21 cellular contexts compared by ENCODE assay signal in genomic region chr3:23479026-23479425, GRCh38.
"Had no signal": no experiment of that assay in that cellular context is flagged by ENCODE, and none has a peak within 500 bp of the region (broad histone marks: within the 10 kb centered on the region; RNA-seq: fewer than 3 reads in every experiment).

No MANE protein-coding gene starts in this region.

- DNase-seq: activated CD4-positive, alpha-beta T cell treated with anti-CD3 and anti-CD28 coated beads for 48 hours; activated CD4-positive, CD25-positive, alpha-beta regulatory T cell; activated CD8-positive, alpha-beta T cell treated with anti-CD3 and anti-CD28 coated beads, Interleukin-2, amount 10 ng/mL, durations not matched to agents 7 days and 5 days; activated naive CD4-positive, alpha-beta T cell treated with Interleukin-2 at 50 U/mL for 16 hours; activated naive CD8-positive, alpha-beta T cell treated with anti-CD3 and anti-CD28 coated beads, Interleukin-2, amount 10 ng/mL, durations not matched to agents 7 days and 5 days; activated T-cell treated with anti-CD3 and anti-CD28 coated beads, Interleukin-2, amount 50 U/mL, for 24 hours; amygdala; caudate nucleus; effector memory CD8-positive, alpha-beta T cell; heart right ventricle; immature natural killer cell; kidney glomerular epithelial cell; natural killer cell; stimulated activated CD4-positive, alpha-beta T cell treated with anti-CD3 and anti-CD28 coated beads, Interleukin-1b, Interleukin-23, amount 100 ng/mL, for 48 hours; stimulated activated CD8-positive, alpha-beta memory T cell treated with anti-CD3 and anti-CD28 coated beads, Interleukin-4, amount 100 ng/mL, for 48 hours; stimulated activated naive CD4-positive, alpha-beta T cell; thyroid gland had no signal

- ATAC-seq: activated CD8-positive, alpha-beta T cell treated with anti-CD3 and anti-CD28 coated beads, Interleukin-2, amount 10 ng/mL, durations not matched to agents 7 days and 5 days; effector memory CD8-positive, alpha-beta T cell; natural killer cell had no signal

- H3K27ac Mint-ChIP-seq: activated CD8-positive, alpha-beta T cell treated with anti-CD3 and anti-CD28 coated beads, Interleukin-2, amount 10 ng/mL, durations not matched to agents 7 days and 5 days; activated naive CD8-positive, alpha-beta T cell treated with anti-CD3 and anti-CD28 coated beads, Interleukin-2, amount 10 ng/mL, durations not matched to agents 7 days and 5 days; activated T-cell treated with anti-CD3 and anti-CD28 coated beads, Interleukin-2, amount 50 U/mL, for 24 hours; activated T-helper 2 cell treated with anti-CD3 and anti-CD28 coated beads, Interferon-gamma antibody, Interleukin-2, Interleukin-4, amounts not matched to agents 10 μg/mL and 5 μg/mL and 100 μg/mL, durations not matched to agents 14 hours and 24 hours and 36 hours; effector memory CD8-positive, alpha-beta T cell; immature natural killer cell; natural killer cell had no signal

- H3K27me3 ChIP-seq: heart right ventricle, neutrophil, thyroid gland, vagina had no signal

- H3K4me1 ChIP-seq: thyroid gland had no signal

- H3K4me3 ChIP-seq: heart right ventricle, thyroid gland, vagina had no signal

- H3K27ac ChIP-seq: heart right ventricle, neutrophil, parathyroid adenoma, thyroid gland, vagina had no signal

- H3K4me3 Mint-ChIP-seq: activated CD8-positive, alpha-beta T cell treated with anti-CD3 and anti-CD28 coated beads, Interleukin-2, amount 10 ng/mL, durations not matched to agents 7 days and 5 days; activated naive CD8-positive, alpha-beta T cell treated with anti-CD3 and anti-CD28 coated beads, Interleukin-2, amount 10 ng/mL, durations not matched to agents 7 days and 5 days; activated T-cell treated with anti-CD3 and anti-CD28 coated beads, Interleukin-2, amount 50 U/mL, for 24 hours; effector memory CD8-positive, alpha-beta T cell; immature natural killer cell; natural killer cell had no signal

- H3K36me3 Mint-ChIP-seq: immature natural killer cell had no signal

- H3K36me3 ChIP-seq: heart right ventricle, neutrophil, thyroid gland, vagina had no signal

- H3K27me3 Mint-ChIP-seq: activated naive CD8-positive, alpha-beta T cell treated with anti-CD3 and anti-CD28 coated beads, Interleukin-2, amount 10 ng/mL, durations not matched to agents 7 days and 5 days; activated T-cell treated with anti-CD3 and anti-CD28 coated beads, Interleukin-2, amount 50 U/mL, for 24 hours had no signal

- H3K9me3 ChIP-seq: thyroid gland, vagina had no signal
